ENCODE assay signal across 9 cellular contexts in genomic region chrX:135185795-135186443, GRCh38. TPM values are rescaled to one million over a fixed set of nuclear protein-coding genes. Genes with fewer than 3 reads are reported as not detected.
DNase-seq lines count a peak whose midpoint lies in the region; TF ChIP-seq lines count a peak whose summit lies in the region.
"Had no signal": no experiment of that assay in that cellular context is flagged by ENCODE, and none has a peak within 500 bp of the region (broad histone marks: within the 10 kb centered on the region; RNA-seq: fewer than 3 reads in every experiment).

No MANE protein-coding gene starts in this region.

- TF ChIP-seq POLR2A in erythroblast (IDR thresholded peaks at IDR 0.05; ENCODE audit: low read length) (no peak), uterus (IDR thresholded peaks at IDR 0.05) (no peak)

- H3K36me3 Mint-ChIP-seq in neural progenitor cell, result no peaks in the 10 kb centered on the region

- H3K27ac ChIP-seq in AG04450 (ENCODE audit: low read depth, low read length) (no peak overlapping the region), VCaP (no peak overlapping the region), neural progenitor cell (no peak overlapping the region), uterus (no peak overlapping the region)
- H3K27ac ChIP-seq: neutrophil had no signal

- no peaks in the 10 kb centered on the region for H3K4me1 Mint-ChIP-seq in neural progenitor cell

- no peak overlapping the region for H3K4me3 Mint-ChIP-seq in neural progenitor cell

- no peak overlapping the region for H3K4me2 ChIP-seq in neural progenitor cell

- no peak overlapping the region for H3K27ac Mint-ChIP-seq in neural progenitor cell

- no peaks in the 10 kb centered on the region for H3K9me3 ChIP-seq in AG04450 (ENCODE audit: control insufficient read depth, insufficient read depth, low read length)
- no peaks in the 10 kb centered on the region for H3K9me3 ChIP-seq in HAP-1
- H3K9me3 ChIP-seq in neural progenitor cell (ENCODE audit: low read depth), result no peaks in the 10 kb centered on the region
- no peaks in the 10 kb centered on the region for H3K9me3 ChIP-seq in uterus
- H3K9me3 ChIP-seq: neutrophil had no signal

- no peak overlapping the region for H3K4me3 ChIP-seq in AG04450 (ENCODE audit: low read depth, low read length)
- no peak overlapping the region for H3K4me3 ChIP-seq in HAP-1
- H3K4me3 ChIP-seq in neural progenitor cell, result no peak overlapping the region
- H3K4me3 ChIP-seq in uterus, result no peak overlapping the region

- POLR2A ChIA-PET in AG04450 (lab: Yijun Ruan, JAX), result no interaction called here

- no peak overlapping the region for H2AFZ ChIP-seq in neural progenitor cell (replicated peaks)

- H3K9ac ChIP-seq in neural progenitor cell, result no peak overlapping the region

- DNase-seq in AG04450 (ENCODE audit: low read depth, low spot score) (peak; percentile 4), GF-D8 (lab: John Stamatoyannopoulos, UW) (peak; percentile 0), HAP-1 (ENCODE audit: low spot score in 2 of 2) (peak; percentile 65 to 74), NAMALWA (ENCODE audit: low spot score) (peak; percentile 57), erythroblast (lab: John Stamatoyannopoulos, UW) (peak; percentile 31 to 52), neural progenitor cell (ENCODE audit: low spot score) (peak; percentile 65), uterus (no peak)

- no peaks in the 10 kb centered on the region for H3F3A ChIP-seq in neural progenitor cell (ENCODE audit: low read depth)

- H4K20me1 ChIP-seq in neural progenitor cell (ENCODE audit: low read depth), result no peaks in the 10 kb centered on the region

- no peaks in the 10 kb centered on the region for H3K9me3 Mint-ChIP-seq in neural progenitor cell

- H3K36me3 ChIP-seq in HAP-1 (replicated peaks) (no peaks in the 10 kb centered on the region), neural progenitor cell (no peaks in the 10 kb centered on the region), uterus (no peaks in the 10 kb centered on the region)
- H3K36me3 ChIP-seq: neutrophil had no signal

- H3K79me2 ChIP-seq in neural progenitor cell (ENCODE audit: low read depth), result no peaks in the 10 kb centered on the region

- H3K4me1 ChIP-seq in HAP-1 (no peaks in the 10 kb centered on the region), neural progenitor cell (no peaks in the 10 kb centered on the region), uterus (no peaks in the 10 kb centered on the region)

- TF ChIP-seq CTCF in AG04450 (IDR thresholded peaks at IDR 0.05; ENCODE audit: low read depth, low read length) (peak; percentile 60), VCaP (conservative IDR thresholded peaks at IDR 0.05) (peak; percentile 74), neural progenitor cell (IDR thresholded peaks at IDR 0.05) (peak; percentile 59), uterus (IDR thresholded peaks at IDR 0.05) (no peak)

- CTCF ChIA-PET in AG04450 (lab: Charles Lee), result interaction anchor here (0.6 kb wide), 1 partner anchor 377 kb away, joined by 3 read pairs; no protein-coding TSS in a partner anchor

- H3K27me3 Mint-ChIP-seq in neural progenitor cell (ENCODE audit: insufficient read depth, low read depth), result no peaks in the 10 kb centered on the region

- in situ Hi-C loops in HAP-1 (cut with MboI; ENCODE audit: low sequenced_read_pairs), result loop anchor here (25.0 kb wide), 1 partner anchor 224 kb away; no protein-coding TSS in a partner anchor

- H3K27me3 ChIP-seq in AG04450 (ENCODE audit: control insufficient read depth, insufficient read depth, low read length) (peaks cover 2% of the 10 kb centered on the region), HAP-1 (ENCODE audit: low read depth) (peaks cover 35% of the 10 kb centered on the region), neural progenitor cell (no peaks in the 10 kb centered on the region), uterus (no peaks in the 10 kb centered on the region)

- intact Hi-C loops in uterus (cut with DNase I; ENCODE audit: low total_unique reads), result no loop called here

RNA-seq across cellular contexts. Expression of gene CT55, which starts 14.7 kb away (rescaled TPM):
- polyA plus RNA-seq in AG04450 (2011; rRNA removed), result not detected in 2 replicates
- not detected in 2 replicates for polyA minus RNA-seq in AG04450 (2011; rRNA and poly(A)+ RNA removed)
- total RNA-seq in neural progenitor cell (ENCODE audit: low replicate concordance), result not detected in 2 replicates
- not detected for total RNA-seq in uterus

Comparison
In these comparisons a context has a peak if more than half of its experiments do, and no peak if none do; other contexts are left out.
1. DNase-seq: peak in AG04450 (single experiment), GF-D8 (single experiment), HAP-1 (2 of 2), NAMALWA (single experiment), erythroblast (2 of 2) and neural progenitor cell (single experiment); none in uterus (0 of 2).
2. CTCF ChIP-seq: peak in AG04450 (single experiment), VCaP (single experiment) and neural progenitor cell (single experiment); none in uterus (0 of 4).